Comparison of ENCODE assay signal across 24 cellular contexts in the genomic region with DNA sequence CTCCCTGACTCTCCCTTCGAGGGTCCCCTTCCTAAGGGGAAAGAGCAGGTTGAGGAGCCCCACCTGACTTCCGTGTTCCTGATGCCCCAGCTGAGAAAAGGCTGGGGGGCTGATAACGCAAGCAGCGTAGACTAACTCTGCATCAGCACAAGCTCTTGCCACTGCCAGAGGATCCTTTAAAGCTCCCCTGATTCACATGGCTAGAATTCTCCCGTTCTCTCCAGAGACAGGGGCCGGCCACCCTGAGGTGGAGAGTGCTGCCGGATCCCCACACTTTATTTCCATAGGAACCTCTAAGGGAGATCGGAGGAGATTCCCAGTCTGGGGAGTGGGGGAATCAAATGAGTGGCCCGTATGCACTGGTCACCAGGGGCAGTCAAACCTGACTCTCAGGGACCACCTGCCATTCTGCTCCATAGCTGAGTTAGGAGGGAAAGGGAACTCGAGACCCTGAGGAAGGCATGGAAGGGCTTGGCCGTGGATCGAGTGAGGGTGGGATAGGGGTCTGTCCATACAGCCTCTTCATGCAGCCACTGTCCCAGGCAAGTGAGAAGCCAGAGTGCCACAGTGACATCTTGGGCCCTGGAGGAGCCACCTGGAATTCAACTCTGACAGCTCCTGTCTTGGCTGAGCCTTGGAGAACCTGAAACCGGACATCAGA. TPM values are rescaled to one million over a fixed set of nuclear protein-coding genes. Genes with fewer than 3 reads are reported as not detected.
DNase-seq lines count a peak whose midpoint lies in the region; ATAC-seq, FAIRE-seq and TF ChIP-seq lines count a peak whose summit lies in the region.
"Had no signal": no experiment of that assay in that cellular context is flagged by ENCODE, and none has a peak within 500 bp of the region (broad histone marks: within the 10 kb centered on the region; RNA-seq: fewer than 3 reads in every experiment).

No MANE protein-coding gene starts in this region.

- TF ChIP-seq RAD21 in K562 (CRISPR knock-in tag; conservative IDR thresholded peaks at IDR 0.05 in 1 of 2, IDR thresholded peaks at IDR 0.05 in 1 of 2) = no peak

- CTCF ChIA-PET in K562 (lab: Yijun Ruan, JAX; ENCODE audit: low intra/inter-chr PET ratio) (no interaction called here), PC-3 (lab: Charles Lee) (no interaction called here)

- TF ChIP-seq POLR2A in K562 (conservative IDR thresholded peaks at IDR 0.05) = no peak

- H3K36me3 ChIP-seq in H7 (replicated peaks; ENCODE audit: control insufficient read depth, insufficient read depth, low read length) (no peaks in the 10 kb centered on the region), K562 (ENCODE audit: control insufficient read depth, insufficient read depth, low read length) (no peaks in the 10 kb centered on the region), upper lobe of right lung (no peaks in the 10 kb centered on the region), pancreas (no peaks in the 10 kb centered on the region), PC-3 (ENCODE audit: low read depth, low read length) (no peaks in the 10 kb centered on the region)
- H3K36me3 ChIP-seq: BLaER1 treated with 17β-estradiol and CSF1 and Interleukin-3, amounts not matched to agents 10 nM and 100 nM had no signal

- H3K4me1 Mint-ChIP-seq in nephron progenitor cell = peaks cover 30% of the 10 kb centered on the region

- H3K27me3 ChIP-seq in H7 (ENCODE audit: control insufficient read depth, insufficient read depth, low read length) = no peaks in the 10 kb centered on the region
- H3K27me3 ChIP-seq in K562 (ENCODE audit: control insufficient read depth in 2 of 2, insufficient read depth in 2 of 2, low read length in 2 of 2) = peaks cover 27 to 68% of the 10 kb centered on the region in 2 experiments
- peaks cover 6% of the 10 kb centered on the region for H3K27me3 ChIP-seq in upper lobe of right lung
- no peaks in the 10 kb centered on the region for H3K27me3 ChIP-seq in pancreas
- no peaks in the 10 kb centered on the region for H3K27me3 ChIP-seq in PC-3 (ENCODE audit: low read length)
- H3K27me3 ChIP-seq: BLaER1 treated with 17β-estradiol and CSF1 and Interleukin-3, amounts not matched to agents 10 nM and 100 nM had no signal

- no peak overlapping the region for H3K4me3 Mint-ChIP-seq in nephron progenitor cell
- H3K4me3 Mint-ChIP-seq: CD4-positive, alpha-beta T cell had no signal

- no peak for TF ChIP-seq EP300 in K562 (IDR thresholded peaks at IDR 0.05; ENCODE audit: low read length)

- POLR2A ChIA-PET in K562 (lab: Yijun Ruan, JAX) = no interaction called here
- POLR2A ChIA-PET in PC-3 (lab: Charles Lee; ENCODE audit: unreplicated experiment) = no interaction called here

- peak overlapping the region; percentile 42 for H3K27ac Mint-ChIP-seq in nephron progenitor cell
- H3K27ac Mint-ChIP-seq: CD4-positive, alpha-beta T cell had no signal

- ATAC-seq in K562 (no peak), upper lobe of right lung (no peak), pancreas (no peak), PC-3 (no peak), GM19397 (IDR thresholded peaks at IDR 0.05; ENCODE audit: unreplicated experiment) (no peak)
- ATAC-seq: A549, Panc1 had no signal

- H3K9ac ChIP-seq in K562 (ENCODE audit: insufficient read depth in 1 of 2, low read depth in 2 of 2, low read length in 2 of 2) (no peak overlapping the region), PC-3 (ENCODE audit: low read length) (no peak overlapping the region)
- H3K9ac ChIP-seq: BLaER1 treated with 17β-estradiol and CSF1 and Interleukin-3, amounts not matched to agents 10 nM and 100 nM; KMS-11 had no signal

- TF ChIP-seq CTCF in K562 (IDR thresholded peaks at IDR 0.05 in 2 of 3, conservative IDR thresholded peaks at IDR 0.05 in 1 of 3; ENCODE audit: insufficient read depth in 2 of 3, low read depth in 1 of 3, low read length in 3 of 3) = no peak
- no peak for TF ChIP-seq CTCF in nephron progenitor cell (IDR thresholded peaks at IDR 0.05)
- no peak for TF ChIP-seq CTCF in upper lobe of right lung (IDR thresholded peaks at IDR 0.05)
- no peak for TF ChIP-seq CTCF in pancreas (IDR thresholded peaks at IDR 0.05)
- no peak for TF ChIP-seq CTCF in PC-3 (conservative IDR thresholded peaks at IDR 0.05; ENCODE audit: low read depth, low read length)

- DNase-seq in H7 = peak; percentile 33
- no peak for DNase-seq in K562 (ENCODE audit: extremely low read depth in 1 of 4, low spot score in 3 of 4)
- DNase-seq in nephron progenitor cell = no peak
- DNase-seq in upper lobe of right lung = peak; percentile 34
- no peak for DNase-seq in pancreas
- no peak for DNase-seq in PC-3
- DNase-seq: AML-193; CD4-positive, alpha-beta T cell; IMR-90; MM.1S; NCI-H2029 treated with DMSO at 0.1 percent for 48 hours; NCI-H2227 treated with DMSO at 0.1 percent for 48 hours; NCI-H526 treated with DMSO at 0.1 percent for 48 hours; SHP77 treated with DMSO at 0.1 percent for 48 hours had no signal

- H3K9me2 ChIP-seq in PC-3 (replicated peaks; ENCODE audit: low read length) = no peaks in the 10 kb centered on the region

- H3K4me2 ChIP-seq in K562 (ENCODE audit: insufficient read depth, low read length) (no peak overlapping the region), PC-3 (ENCODE audit: low read length) (no peak overlapping the region)
- H3K4me2 ChIP-seq: A549, KMS-11 had no signal

- H3K79me2 ChIP-seq in K562 (ENCODE audit: control insufficient read depth, insufficient read depth, low read length) (no peaks in the 10 kb centered on the region), PC-3 (ENCODE audit: low read length) (no peaks in the 10 kb centered on the region)

- FAIRE-seq in K562 (lab: Jason Lieb, UNC) = no peak
- no peak for FAIRE-seq in pancreas (lab: Jason Lieb, UNC)
- FAIRE-seq: A549, D721Med, GM19239, H54 had no signal

- H3K9me1 ChIP-seq in K562 (ENCODE audit: control insufficient read depth, insufficient read depth, low read length) = no peaks in the 10 kb centered on the region

- WGBS in K562 (ENCODE audit: insufficient coverage, low coverage, missing lambda C conversion rate) = 3% methylated on average over 13 of the region's 13 CpGs
- 62 to 68% methylated on average over 13 of the region's 13 CpGs for WGBS in pancreas, 2 donors

- in situ Hi-C loops in K562 (cut with MboI) = no loop called here

- peaks cover 5% of the 10 kb centered on the region for H4K20me1 ChIP-seq in K562 (replicated peaks; ENCODE audit: control insufficient read depth, insufficient read depth, low read length)
- H4K20me1 ChIP-seq in PC-3 (ENCODE audit: low read length) = no peaks in the 10 kb centered on the region
- H4K20me1 ChIP-seq: BLaER1 treated with 17β-estradiol and CSF1 and Interleukin-3, amounts not matched to agents 10 nM and 100 nM had no signal

- H3K9me3 ChIP-seq in K562 (replicated peaks; ENCODE audit: control insufficient read depth, insufficient read depth, low read depth, low read length) = no peaks in the 10 kb centered on the region
- H3K9me3 ChIP-seq in upper lobe of right lung = no peaks in the 10 kb centered on the region
- H3K9me3 ChIP-seq in pancreas = no peaks in the 10 kb centered on the region
- no peaks in the 10 kb centered on the region for H3K9me3 ChIP-seq in PC-3 (ENCODE audit: low read length)
- H3K9me3 ChIP-seq: A549; BLaER1 treated with 17β-estradiol and CSF1 and Interleukin-3, amounts not matched to agents 10 nM and 100 nM had no signal

- H3K27ac ChIP-seq in K562 (ENCODE audit: extremely low read depth, low read depth, low read length) (no peak overlapping the region), upper lobe of right lung (no peak overlapping the region), pancreas (no peak overlapping the region), PC-3 (ENCODE audit: low read length) (no peak overlapping the region)
- H3K27ac ChIP-seq: A549; BLaER1 treated with 17β-estradiol and CSF1 and Interleukin-3, amounts not matched to agents 10 nM and 100 nM; KMS-11; RWPE1 had no signal

- no peaks in the 10 kb centered on the region for H3F3A ChIP-seq in PC-3 (ENCODE audit: low read length, unreplicated experiment)

- H2AFZ ChIP-seq in K562 (ENCODE audit: low read depth, low read length) (no peak overlapping the region), PC-3 (ENCODE audit: low read length) (no peak overlapping the region)

- H3K4me1 ChIP-seq in K562 (replicated peaks in 1 of 2; ENCODE audit: control insufficient read depth in 2 of 2, insufficient read depth in 2 of 2, low read length in 2 of 2) = peaks cover 2 to 20% of the 10 kb centered on the region in 2 experiments; a peak in 3 of 5 replicates
- H3K4me1 ChIP-seq in upper lobe of right lung = no peaks in the 10 kb centered on the region
- H3K4me1 ChIP-seq in pancreas = no peaks in the 10 kb centered on the region
- peaks cover 6% of the 10 kb centered on the region; the same call in 1 of the 2 replicates for H3K4me1 ChIP-seq in PC-3 (ENCODE audit: insufficient read depth, low read length)
- H3K4me1 ChIP-seq: A549 had no signal

- H3K27me3 Mint-ChIP-seq in nephron progenitor cell (ENCODE audit: low read depth, poor library complexity) = no peaks in the 10 kb centered on the region
- H3K27me3 Mint-ChIP-seq: CD4-positive, alpha-beta T cell had no signal

- no peak overlapping the region for H3K4me3 ChIP-seq in H7 (ENCODE audit: insufficient read depth, low read depth, low read length)
- H3K4me3 ChIP-seq in K562 = no peak overlapping the region
- no peak overlapping the region for H3K4me3 ChIP-seq in upper lobe of right lung
- no peak overlapping the region for H3K4me3 ChIP-seq in pancreas
- H3K4me3 ChIP-seq in PC-3 (ENCODE audit: low read length) = no peak overlapping the region
- H3K4me3 ChIP-seq: A549; BLaER1 treated with 17β-estradiol and CSF1 and Interleukin-3, amounts not matched to agents 10 nM and 100 nM had no signal

- BruUV-seq in K562 (replicated peaks; lab: Mats Ljungman, UMichigan) (no TSS peak), PC-3 (replicated peaks; lab: Mats Ljungman, UMichigan) (no TSS peak)

- intact Hi-C loops in K562 (cut with micrococcal nuclease) (loop anchor here (5.0 kb wide), 1 partner anchor 248 kb away; no protein-coding TSS in a partner anchor), upper lobe of right lung (cut with DNase I) (no loop called here), pancreas (cut with DNase I) (no loop called here), PC-3 (cut with micrococcal nuclease) (no loop called here)

- no peaks in the 10 kb centered on the region for H3K36me3 Mint-ChIP-seq in nephron progenitor cell (ENCODE audit: low read depth)

- no peaks in the 10 kb centered on the region for H3K9me3 Mint-ChIP-seq in nephron progenitor cell
- H3K9me3 Mint-ChIP-seq: CD4-positive, alpha-beta T cell had no signal

RNA-seq across cellular contexts. Expression of gene VSIG10L2, which starts 1.4 kb away (rescaled TPM):
- total RNA-seq in H7 (2014; rRNA removed; shearing (Covaris generic)) = not detected in 2 replicates
- total RNA-seq in K562 (2011; cell fraction: chromatin; rRNA removed; ENCODE audit: low replicate concordance) = not detected in 2 replicates
- total RNA-seq in K562 (2011; cell fraction: nucleolus; rRNA removed) = not detected in 2 replicates
- not detected in 2 replicates for total RNA-seq in K562 (2011; cell fraction: nucleoplasm; rRNA removed)
- total RNA-seq in K562 (2014; rRNA removed) = not detected in 2 replicates
- not detected in 2 replicates for total RNA-seq in K562 (2014; rRNA removed; fragmentation: Illumina TruSeq; extraction: Trizol)
- not detected in 2 replicates for total RNA-seq in K562 (2015; rRNA removed; fragmentation: Illumina TruSeq; extraction: Trizol)
- not detected in 2 replicates for total RNA-seq in K562 (2021)
- not detected in 2 replicates for polyA plus RNA-seq in K562 (2011; rRNA removed)
- polyA plus RNA-seq in K562 (2011; cell fraction: cytosol; rRNA removed) = not detected in 2 replicates
- polyA plus RNA-seq in K562 (2011; cell fraction: nucleus; rRNA removed) = not detected in 2 replicates
- polyA plus RNA-seq in K562 (2012) = not detected in 2 replicates
- polyA plus RNA-seq in K562 (2014; fragmentation: Illumina TruSeq; extraction: Trizol) = not detected in 2 replicates
- polyA plus RNA-seq in K562 (2014; fragmentation: Nextera tagmentation; extraction: Ambion mirVana) = not detected
- not detected in 2 replicates for polyA plus RNA-seq in K562 (2014; rRNA removed)
- not detected in 2 replicates for polyA minus RNA-seq in K562 (2011; rRNA and poly(A)+ RNA removed)
- polyA minus RNA-seq in K562 (2011; cell fraction: cytosol; rRNA and poly(A)+ RNA removed) = not detected in 2 replicates
- polyA minus RNA-seq in K562 (2011; cell fraction: nucleus; rRNA and poly(A)+ RNA removed) = not detected in 2 replicates
- not detected for total RNA-seq in upper lobe of right lung
- under 1 TPM in 2 of 6 donors, not detected in 4; 0.28 to 0.52 TPM for total RNA-seq in pancreas
- under 1 TPM; 0.14 to 0.15 TPM for polyA plus RNA-seq in pancreas
- total RNA-seq in PC-3 (2014; rRNA removed) = not detected in 2 replicates
- total RNA-seq: CD4-positive, alpha-beta T cell had no signal
- polyA plus RNA-seq: A549, IMR-90 had no signal

RNA-seq across cellular contexts. Expression of gene DDX25, which starts 40.2 kb away (rescaled TPM):
- total RNA-seq in H7 (2014; rRNA removed; shearing (Covaris generic)) = 6.7 and 8.5 TPM in 2 replicates
- not detected in 2 replicates for total RNA-seq in K562 (2011; cell fraction: chromatin; rRNA removed; ENCODE audit: low replicate concordance)
- not detected in 2 replicates for total RNA-seq in K562 (2011; cell fraction: nucleolus; rRNA removed)
- not detected in 2 replicates for total RNA-seq in K562 (2011; cell fraction: nucleoplasm; rRNA removed)
- total RNA-seq in K562 (2014; rRNA removed) (not detected in 2 replicates), K562 (2014; rRNA removed; fragmentation: Illumina TruSeq; extraction: Trizol) (not detected in 2 replicates), K562 (2015; rRNA removed; fragmentation: Illumina TruSeq; extraction: Trizol) (not detected in 2 replicates), K562 (2021) (not detected in 2 replicates), upper lobe of right lung (0.46 TPM), pancreas (under 1 TPM; 0.41 to 0.98 (median 0.64) TPM), PC-3 (2014; rRNA removed) (not detected in 2 replicates)
- polyA plus RNA-seq in K562 (2011; rRNA removed) (not detected in 2 replicates), K562 (2014; fragmentation: Illumina TruSeq; extraction: Trizol) (not detected in 2 replicates), K562 (2014; fragmentation: Nextera tagmentation; extraction: Ambion mirVana) (not detected), K562 (2014; rRNA removed) (not detected in 2 replicates), pancreas (1 to 10 TPM in 1 of 2 donors, under 1 TPM in 1; 0.49 to 7.1 TPM)
- not detected in 2 replicates for polyA plus RNA-seq in K562 (2011; cell fraction: cytosol; rRNA removed)
- polyA plus RNA-seq in K562 (2011; cell fraction: nucleus; rRNA removed) = not detected in 2 replicates
- not detected in 2 replicates for polyA plus RNA-seq in K562 (2012)
- not detected in 2 replicates for polyA minus RNA-seq in K562 (2011; rRNA and poly(A)+ RNA removed)
- polyA minus RNA-seq in K562 (2011; cell fraction: cytosol; rRNA and poly(A)+ RNA removed) = not detected in 2 replicates
- not detected in 2 replicates for polyA minus RNA-seq in K562 (2011; cell fraction: nucleus; rRNA and poly(A)+ RNA removed)
- total RNA-seq: CD4-positive, alpha-beta T cell; NCI-H460 had no signal
- polyA plus RNA-seq: IMR-90 had no signal

RNA-seq across cellular contexts. Expression of gene PUS3, which starts 41.5 kb away (rescaled TPM):
- 12.7 and 19.0 TPM in 2 replicates for total RNA-seq in H7 (2014; rRNA removed; shearing (Covaris generic))
- 10.6 and 25.6 TPM in 2 replicates for total RNA-seq in K562 (2011; cell fraction: chromatin; rRNA removed; ENCODE audit: low replicate concordance)
- total RNA-seq in K562 (2011; cell fraction: nucleolus; rRNA removed) = 11.3 and 13.7 TPM in 2 replicates
- total RNA-seq in K562 (2011; cell fraction: nucleoplasm; rRNA removed) = 16.8 and 17.2 TPM in 2 replicates
- 16.4 and 18.4 TPM in 2 replicates for total RNA-seq in K562 (2014; rRNA removed)
- 40.6 and 46.2 TPM in 2 replicates for total RNA-seq in K562 (2014; rRNA removed; fragmentation: Illumina TruSeq; extraction: Trizol)
- total RNA-seq in K562 (2015; rRNA removed; fragmentation: Illumina TruSeq; extraction: Trizol) = 28.4 and 35.9 TPM in 2 replicates
- 19.1 and 22.5 TPM in 2 replicates for total RNA-seq in K562 (2021)
- polyA plus RNA-seq in K562 (2011; rRNA removed) = 7.8 and 16.5 TPM in 2 replicates
- 7.4 and 7.9 TPM in 2 replicates for polyA plus RNA-seq in K562 (2011; cell fraction: cytosol; rRNA removed)
- 6.6 and 7.6 TPM in 2 replicates for polyA plus RNA-seq in K562 (2011; cell fraction: nucleus; rRNA removed)
- 14.0 and 26.5 TPM in 2 replicates for polyA plus RNA-seq in K562 (2012)
- polyA plus RNA-seq in K562 (2014; fragmentation: Illumina TruSeq; extraction: Trizol) = 25.9 and 39.0 TPM in 2 replicates
- 10 to 100 TPM; 39.6 to 49.2 TPM for polyA plus RNA-seq in K562 (2014; fragmentation: Nextera tagmentation; extraction: Ambion mirVana)
- polyA plus RNA-seq in K562 (2014; rRNA removed) = 15.6 and 25.4 TPM in 2 replicates
- 18.8 and 25.5 TPM in 2 replicates for polyA minus RNA-seq in K562 (2011; rRNA and poly(A)+ RNA removed)
- 7.5 and 8.6 TPM in 2 replicates for polyA minus RNA-seq in K562 (2011; cell fraction: cytosol; rRNA and poly(A)+ RNA removed)
- 4.8 and 5.3 TPM in 2 replicates for polyA minus RNA-seq in K562 (2011; cell fraction: nucleus; rRNA and poly(A)+ RNA removed)
- 11.1 TPM for total RNA-seq in upper lobe of right lung
- total RNA-seq in pancreas = 10 to 100 TPM in 4 of 6 donors, 1 to 10 TPM in 2; 8.9 to 17.9 (median 11.5) TPM
- polyA plus RNA-seq in pancreas = 10 to 100 TPM in 1 of 2 donors, 1 to 10 TPM in 1; 10.0 to 10.6 TPM
- 10.3 and 26.2 TPM in 2 replicates for total RNA-seq in PC-3 (2014; rRNA removed)

RNA-seq across cellular contexts. Expression of gene HYLS1, which starts 57.0 kb away (rescaled TPM):
- 7.9 and 11.5 TPM in 2 replicates for total RNA-seq in H7 (2014; rRNA removed; shearing (Covaris generic))
- 1.2 and 2.6 TPM in 2 replicates for total RNA-seq in K562 (2011; cell fraction: chromatin; rRNA removed; ENCODE audit: low replicate concordance)
- 1.5 and 1.6 TPM in 2 replicates for total RNA-seq in K562 (2011; cell fraction: nucleolus; rRNA removed)
- total RNA-seq in K562 (2011; cell fraction: nucleoplasm; rRNA removed) = 1.6 TPM in 2 replicates
- total RNA-seq in K562 (2014; rRNA removed) (3.3 and 3.8 TPM in 2 replicates), K562 (2014; rRNA removed; fragmentation: Illumina TruSeq; extraction: Trizol) (4.8 and 5.7 TPM in 2 replicates), K562 (2015; rRNA removed; fragmentation: Illumina TruSeq; extraction: Trizol) (5.1 and 5.6 TPM in 2 replicates), K562 (2021) (2.7 and 3.6 TPM in 2 replicates), upper lobe of right lung (3.2 TPM), pancreas (1 to 10 TPM in 3 of 6 donors, under 1 TPM in 3; 0.71 to 2.4 (median 1.2) TPM), PC-3 (2014; rRNA removed) (16.4 and 23.5 TPM in 2 replicates)
- polyA plus RNA-seq in K562 (2011; rRNA removed) (1.1 and 3.2 TPM in 2 replicates), K562 (2014; fragmentation: Illumina TruSeq; extraction: Trizol) (3.8 and 5.1 TPM in 2 replicates), K562 (2014; fragmentation: Nextera tagmentation; extraction: Ambion mirVana) (1 to 10 TPM; 7.4 to 8.2 TPM), K562 (2014; rRNA removed) (3.2 and 4.6 TPM in 2 replicates), pancreas (1 to 10 TPM; 1.6 to 2.3 TPM)
- 0.71 and 1.0 TPM in 2 replicates for polyA plus RNA-seq in K562 (2011; cell fraction: cytosol; rRNA removed)
- 0.73 and 1.6 TPM in 2 replicates for polyA plus RNA-seq in K562 (2011; cell fraction: nucleus; rRNA removed)
- 3.0 and 5.3 TPM in 2 replicates for polyA plus RNA-seq in K562 (2012)
- polyA minus RNA-seq in K562 (2011; rRNA and poly(A)+ RNA removed) = 0.99 and 2.9 TPM in 2 replicates
- 0.76 TPM in 1 of 2 replicates, not detected in the other for polyA minus RNA-seq in K562 (2011; cell fraction: cytosol; rRNA and poly(A)+ RNA removed)
- 0.44 and 0.67 TPM in 2 replicates for polyA minus RNA-seq in K562 (2011; cell fraction: nucleus; rRNA and poly(A)+ RNA removed)

Comparison
In these comparisons a context has a peak if more than half of its experiments do, and no peak if none do; other contexts are left out.
1. DNase-seq: peak in H7 (single experiment) and upper lobe of right lung (single experiment); none in K562 (0 of 4), nephron progenitor cell (single experiment), pancreas (0 of 6) and PC-3 (single experiment).